In genomic region chr19:41578886-41579285, GRCh38 we compare ENCODE assay signal across 11 cellular contexts. TPM values are rescaled to one million over a fixed set of nuclear protein-coding genes. Genes with fewer than 3 reads are reported as not detected.
"Had no signal": no experiment of that assay in that cellular context is flagged by ENCODE, and none has a peak within 500 bp of the region (broad histone marks: within the 10 kb centered on the region; RNA-seq: fewer than 3 reads in every experiment).

No MANE protein-coding gene starts in this region.

- H3K4me3 Mint-ChIP-seq: HFFc6 had no signal

- H3K27me3 Mint-ChIP-seq: IgD-negative memory B cell had no signal

- DNase-seq: GM23248, GOT3, H7, HFFc6 had no signal

- H3K4me1 ChIP-seq: HAP-1 had no signal

- ATAC-seq: HCT116, HepG2 had no signal

- H3K9me3 ChIP-seq: HAP-1 had no signal

- H3K27ac Mint-ChIP-seq: HFFc6, IgD-negative memory B cell had no signal

- H3K27ac ChIP-seq: GM23248, HL-60 had no signal

- H3K4me3 ChIP-seq: GM23248, HAP-1 had no signal

- H3K36me3 ChIP-seq: HAP-1 had no signal

RNA-seq across cellular contexts. Expression of gene CEACAM21, which starts 2.9 kb away (rescaled TPM):
- total RNA-seq: GM23248, H7, HepG2, HFFc6, HT1080 had no signal

RNA-seq across cellular contexts. Expression of gene CEACAM4, which starts 48.0 kb away (rescaled TPM):
- total RNA-seq: GM23248, H4, H7, HepG2, HFFc6, HT1080 had no signal
